2 cellular contexts compared by ENCODE assay signal in the genomic region with DNA sequence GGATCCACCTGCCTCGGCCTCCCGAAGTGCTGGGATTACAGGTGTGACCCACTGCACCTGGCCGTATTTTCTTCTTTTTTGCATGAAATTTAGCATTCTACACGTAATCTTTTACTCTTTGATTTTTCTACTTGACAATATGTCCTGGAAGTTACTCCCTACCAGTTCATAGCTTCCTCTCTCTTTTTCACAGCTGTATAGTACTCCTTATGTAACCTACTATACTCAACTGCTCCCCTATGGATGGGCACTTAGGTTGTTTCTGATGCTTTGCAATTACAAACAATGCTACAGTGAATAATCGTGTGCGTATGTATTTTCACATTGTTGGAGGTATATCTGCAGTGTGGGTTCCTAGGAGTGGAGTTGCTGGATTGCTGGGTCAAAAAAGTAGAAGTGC.
A peak's percentile ranks its signal among the peaks of the same experiment; 100 is the strongest.
TF ChIP-seq lines count a peak whose summit lies in the region.

No MANE protein-coding gene starts in this region.

TF ChIP-seq in HEK293, 187 proteins besides CTCF, POLR2A, EP300 and RAD21 (continued from another document):
- TF ChIP-seq, protein P1, sequence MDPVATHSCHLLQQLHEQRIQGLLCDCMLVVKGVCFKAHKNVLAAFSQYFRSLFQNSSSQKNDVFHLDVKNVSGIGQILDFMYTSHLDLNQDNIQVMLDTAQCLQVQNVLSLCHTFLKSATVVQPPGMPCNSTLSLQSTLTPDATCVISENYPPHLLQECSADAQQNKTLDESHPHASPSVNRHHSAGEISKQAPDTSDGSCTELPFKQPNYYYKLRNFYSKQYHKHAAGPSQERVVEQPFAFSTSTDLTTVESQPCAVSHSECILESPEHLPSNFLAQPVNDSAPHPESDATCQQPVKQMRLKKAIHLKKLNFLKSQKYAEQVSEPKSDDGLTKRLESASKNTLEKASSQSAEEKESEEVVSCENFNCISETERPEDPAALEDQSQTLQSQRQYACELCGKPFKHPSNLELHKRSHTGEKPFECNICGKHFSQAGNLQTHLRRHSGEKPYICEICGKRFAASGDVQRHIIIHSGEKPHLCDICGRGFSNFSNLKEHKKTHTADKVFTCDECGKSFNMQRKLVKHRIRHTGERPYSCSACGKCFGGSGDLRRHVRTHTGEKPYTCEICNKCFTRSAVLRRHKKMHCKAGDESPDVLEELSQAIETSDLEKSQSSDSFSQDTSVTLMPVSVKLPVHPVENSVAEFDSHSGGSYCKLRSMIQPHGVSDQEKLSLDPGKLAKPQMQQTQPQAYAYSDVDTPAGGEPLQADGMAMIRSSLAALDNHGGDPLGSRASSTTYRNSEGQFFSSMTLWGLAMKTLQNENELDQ (tag by site-specific recombination; IDR thresholded peaks at IDR 0.05; ENCODE audit: low read depth), result no peak
- peak; percentile 83; the same call in 1 of the 2 replicates for TF ChIP-seq MZF1 (tag by site-specific recombination; IDR thresholded peaks at IDR 0.05; ENCODE audit: borderline replicate concordance)
TF ChIP-seq in HEK293: peak in this region for 3.

TF ChIP-seq in K562, 482 proteins besides CTCF, POLR2A, EP300 and RAD21 (continued from another document):
- TF ChIP-seq, protein P2, sequence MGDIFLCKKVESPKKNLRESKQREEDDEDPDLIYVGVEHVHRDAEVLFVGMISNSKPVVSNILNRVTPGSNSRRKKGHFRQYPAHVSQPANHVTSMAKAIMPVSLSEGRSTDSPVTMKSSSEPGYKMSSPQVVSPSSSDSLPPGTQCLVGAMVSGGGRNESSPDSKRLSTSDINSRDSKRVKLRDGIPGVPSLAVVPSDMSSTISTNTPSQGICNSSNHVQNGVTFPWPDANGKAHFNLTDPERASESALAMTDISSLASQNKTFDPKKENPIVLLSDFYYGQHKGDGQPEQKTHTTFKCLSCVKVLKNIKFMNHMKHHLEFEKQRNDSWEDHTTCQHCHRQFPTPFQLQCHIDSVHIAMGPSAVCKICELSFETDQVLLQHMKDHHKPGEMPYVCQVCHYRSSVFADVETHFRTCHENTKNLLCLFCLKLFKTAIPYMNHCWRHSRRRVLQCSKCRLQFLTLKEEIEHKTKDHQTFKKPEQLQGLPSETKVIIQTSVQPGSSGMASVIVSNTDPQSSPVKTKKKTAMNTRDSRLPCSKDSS (IDR thresholded peaks at IDR 0.05; ENCODE audit: low read depth, partially characterized antibody), result no peak
